8 cellular contexts compared by ENCODE assay signal in the genomic region with DNA sequence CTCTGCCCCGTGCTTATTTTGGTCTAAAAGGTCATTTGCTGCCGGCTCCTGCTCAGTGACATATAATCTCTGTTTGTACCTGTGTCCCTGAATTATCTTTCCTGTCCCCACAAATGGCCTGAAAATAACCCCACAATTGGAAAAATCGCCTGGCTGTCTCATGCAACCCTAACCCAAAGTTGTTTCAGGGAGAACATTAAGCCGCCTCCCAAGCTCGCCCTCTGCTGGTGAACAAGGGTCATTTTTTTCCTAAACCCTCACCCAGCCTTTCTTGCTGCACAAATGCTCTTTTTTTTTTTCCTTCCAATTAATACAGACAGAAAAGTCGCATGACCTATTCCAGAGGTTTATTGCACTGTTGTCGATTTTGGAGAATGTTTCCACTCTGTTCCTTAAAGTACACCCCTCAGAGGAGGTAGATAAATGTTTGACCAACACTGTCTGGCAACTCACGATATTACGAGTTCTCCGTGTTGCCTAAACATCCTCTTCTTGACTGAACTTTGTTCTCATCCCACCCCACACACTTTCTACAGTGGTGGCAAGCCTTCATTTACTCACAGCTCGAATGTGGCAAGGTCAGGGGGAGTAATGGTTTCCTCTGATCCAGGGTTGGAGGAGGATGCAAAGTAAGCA.
DNase-seq lines count a peak whose midpoint lies in the region; ATAC-seq and TF ChIP-seq lines count a peak whose summit lies in the region.

No MANE protein-coding gene starts in this region.

- TF ChIP-seq CTCF in fibroblast of the aortic adventitia (IDR thresholded peaks at IDR 0.05; ENCODE audit: insufficient read depth, low read length) (peak; percentile 90), neutrophil (IDR thresholded peaks at IDR 0.05) (peak; percentile 65)

- H3K36me3 Mint-ChIP-seq in activated T-helper 17 cell treated with anti-CD3 and anti-CD28 coated beads, Interleukin-2, amount 50 U/mL, for 72 hours (ENCODE audit: low read depth): no peaks in the 10 kb centered on the region

- H3K4me1 Mint-ChIP-seq in activated T-helper 17 cell treated with anti-CD3 and anti-CD28 coated beads, Interleukin-2, amount 50 U/mL, for 72 hours: peaks cover 6% of the 10 kb centered on the region

- H3K36me3 ChIP-seq in neutrophil: no peaks in the 10 kb centered on the region

- peak; percentile 81 for DNase-seq in GM03348 (ENCODE audit: low spot score)
- peak; percentile 52 for DNase-seq in HK-2 (ENCODE audit: unreplicated experiment)
- peak; percentile 69 for DNase-seq in RKO (ENCODE audit: low spot score)
- DNase-seq in fibroblast of the aortic adventitia (ENCODE audit: low read depth): peak; percentile 85

- ATAC-seq in activated T-helper 17 cell treated with anti-CD3 and anti-CD28 coated beads, Interleukin-2, amount 50 U/mL, for 72 hours (replicated peaks): peak; percentile 39
- no peak for ATAC-seq in HG03108 (IDR thresholded peaks at IDR 0.05; ENCODE audit: unreplicated experiment)

- H3K4me3 ChIP-seq in fibroblast of the aortic adventitia (ENCODE audit: low read depth, low read length) (no peak overlapping the region), neutrophil (ENCODE audit: low read depth in 1 of 2, low read length in 1 of 2) (peak overlapping the region; percentile 33 to 39)

- H3K27me3 Mint-ChIP-seq in activated T-helper 17 cell treated with anti-CD3 and anti-CD28 coated beads, Interleukin-2, amount 50 U/mL, for 72 hours: no peaks in the 10 kb centered on the region

- H3K9me3 Mint-ChIP-seq in activated T-helper 17 cell treated with anti-CD3 and anti-CD28 coated beads, Interleukin-2, amount 50 U/mL, for 72 hours: no peaks in the 10 kb centered on the region

- H3K4me3 Mint-ChIP-seq in activated T-helper 17 cell treated with anti-CD3 and anti-CD28 coated beads, Interleukin-2, amount 50 U/mL, for 72 hours: no peak overlapping the region

- H3K9me3 ChIP-seq in neutrophil: no peaks in the 10 kb centered on the region

- H3K27ac ChIP-seq in neutrophil (peak overlapping the region; percentile 63), temporal lobe (ENCODE audit: low read depth, low read length) (peak overlapping the region; percentile 87)

- peaks cover 19 to 20% of the 10 kb centered on the region in 2 experiments for H3K4me1 ChIP-seq in neutrophil (ENCODE audit: control insufficient read depth in 1 of 2, insufficient read depth in 1 of 2, low read depth in 1 of 2, low read length in 1 of 2)

- no peaks in the 10 kb centered on the region for H3K27me3 ChIP-seq in neutrophil

- no peak overlapping the region for H3K27ac Mint-ChIP-seq in activated T-helper 17 cell treated with anti-CD3 and anti-CD28 coated beads, Interleukin-2, amount 50 U/mL, for 72 hours
